8 cellular contexts compared by ENCODE assay signal in genomic region chr12:1691123-1692007, GRCh38. TPM values are rescaled to one million over a fixed set of nuclear protein-coding genes. Genes with fewer than 3 reads are reported as not detected.
DNase-seq lines count a peak whose midpoint lies in the region; ATAC-seq and TF ChIP-seq lines count a peak whose summit lies in the region.

No MANE protein-coding gene starts in this region.

- peak overlapping the region; percentile 98 for H3K18ac ChIP-seq in mesendoderm (ENCODE audit: low read length)

- peak overlapping the region; percentile 96 for H3K56ac ChIP-seq in mesendoderm (ENCODE audit: low read length)

- no peak overlapping the region for H4K5ac ChIP-seq in mesendoderm (ENCODE audit: low read length)

- no peak for TF ChIP-seq CTCF in testis (IDR thresholded peaks at IDR 0.05)

- peak overlapping the region; percentile 96 for H3K4ac ChIP-seq in mesendoderm (ENCODE audit: low read depth, low read length)

- peak overlapping the region; percentile 19 for H3K4me2 ChIP-seq in mesendoderm (ENCODE audit: low read length)

- peaks cover 2% of the 10 kb centered on the region for H3K79me1 ChIP-seq in mesendoderm (ENCODE audit: low read length)

- DNase-seq in EH (ENCODE audit: low read depth) (peak; percentile 47), T follicular helper cell (ENCODE audit: low read depth) (peak; percentile 4), dermis blood vessel endothelial cell (peak; percentile 43), mesendoderm (peak; percentile 88), testis (peak; percentile 53), globus pallidus (ENCODE audit: low spot score) (no peak)

- H3K4me1 ChIP-seq in mesendoderm (ENCODE audit: control insufficient read depth, low read depth, low read length) (no peaks in the 10 kb centered on the region), testis (peaks cover 12% of the 10 kb centered on the region)

- H4K8ac ChIP-seq in mesendoderm (ENCODE audit: low read depth, low read length): no peak overlapping the region

- intact Hi-C loops in testis (cut with DNase I; ENCODE audit: low total_unique reads): no loop called here

- no peak overlapping the region for H2BK15ac ChIP-seq in mesendoderm (replicated peaks; ENCODE audit: low read depth)

- H3K79me2 ChIP-seq in mesendoderm (ENCODE audit: control insufficient read depth, insufficient read depth, low read length): peaks cover 39% of the 10 kb centered on the region

- peak; percentile 34 for ATAC-seq in GM19467 (IDR thresholded peaks at IDR 0.05; ENCODE audit: unreplicated experiment)
- ATAC-seq in HG03558 (IDR thresholded peaks at IDR 0.05; ENCODE audit: extremely low read depth, unreplicated experiment): peak; percentile 6

- H3K27ac ChIP-seq in mesendoderm (ENCODE audit: low read depth, low read length) (peak overlapping the region; percentile 97), testis (peak overlapping the region; percentile 96 to 99)

- no peak overlapping the region for H3K23ac ChIP-seq in mesendoderm (ENCODE audit: low read length)

- H3K27me3 ChIP-seq in mesendoderm (ENCODE audit: insufficient read depth, low read length, poor library complexity): no peaks in the 10 kb centered on the region
- no peaks in the 10 kb centered on the region for H3K27me3 ChIP-seq in testis

- H3K9ac ChIP-seq in mesendoderm (ENCODE audit: low read length): peak overlapping the region; percentile 93

- H3K4me3 ChIP-seq in mesendoderm (ENCODE audit: low read length): peak overlapping the region; percentile 87
- peak overlapping the region; percentile 95 for H3K4me3 ChIP-seq in testis

- no peak for TF ChIP-seq POLR2A in testis (IDR thresholded peaks at IDR 0.05)

- H3K36me3 ChIP-seq in mesendoderm (ENCODE audit: control insufficient read depth, insufficient read depth, low read length): no peaks in the 10 kb centered on the region
- H3K36me3 ChIP-seq in testis (ENCODE audit: low read depth, missing control alignments): no peaks in the 10 kb centered on the region

- no peaks in the 10 kb centered on the region for H3K9me3 ChIP-seq in testis

- H2BK120ac ChIP-seq in mesendoderm (ENCODE audit: low read depth, low read length): peak overlapping the region; percentile 10

- H2BK5ac ChIP-seq in mesendoderm (ENCODE audit: low read length): peak overlapping the region; percentile 56

- no CpG with 5 or more reads among the region's 56 CpGs for WGBS in mesendoderm (ENCODE audit: extremely low coverage, insufficient coverage, low lambda C conversion rate)
- WGBS in testis, 2 donors: 0 to 1% methylated on average over 44 to 53 of the region's 56 CpGs

- H2AK5ac ChIP-seq in mesendoderm (ENCODE audit: low read length): no peak overlapping the region

RNA-seq across cellular contexts. Expression of gene ADIPOR2, which starts 0.5 kb away (rescaled TPM):
- total RNA-seq in dermis blood vessel endothelial cell (59.9 and 68.6 TPM in 2 replicates), testis (10 to 100 TPM; 70.6 to 78.3 TPM)
- polyA plus RNA-seq in mesendoderm (2013, experiment 1 of 2): 26.7 TPM
- 26.7 TPM for polyA plus RNA-seq in mesendoderm (2013, experiment 2 of 2)
- 75.1 TPM for polyA plus RNA-seq in testis (ENCODE audit: insufficient read depth, low read depth, low replicate concordance)
